In genomic region chr11:91538065-91538464, GRCh38 we compare ENCODE assay signal across 8 cellular contexts.
"Had no signal": no experiment of that assay in that cellular context is flagged by ENCODE, and none has a peak within 500 bp of the region (broad histone marks: within the 10 kb centered on the region; RNA-seq: fewer than 3 reads in every experiment).

No MANE protein-coding gene starts in this region.

- H3K4me3 ChIP-seq: GM12878 had no signal

- DNase-seq: GDM1, GF-D8 had no signal

- ATAC-seq: GM12878 had no signal

- FAIRE-seq: G401.6, GM12878, GM12891, GM12892, GM18507, GM19239 had no signal
